In genomic region chr1:177211231-177211630, GRCh38 we compare ENCODE assay signal across 21 cellular contexts. TPM values are rescaled to one million over a fixed set of nuclear protein-coding genes. Genes with fewer than 3 reads are reported as not detected.
"Had no signal": no experiment of that assay in that cellular context is flagged by ENCODE, and none has a peak within 500 bp of the region (broad histone marks: within the 10 kb centered on the region; RNA-seq: fewer than 3 reads in every experiment).

No MANE protein-coding gene starts in this region.

- H3K27ac Mint-ChIP-seq: activated CD4-positive, alpha-beta T cell treated with anti-CD3 and anti-CD28 coated beads for 36 hours; activated CD8-positive, alpha-beta T cell treated with anti-CD3 and anti-CD28 coated beads for 36 hours; natural killer cell had no signal

- H3K36me3 Mint-ChIP-seq: natural killer cell had no signal

- H3K27me3 Mint-ChIP-seq: activated CD4-positive, alpha-beta T cell treated with anti-CD3 and anti-CD28 coated beads for 36 hours; activated CD8-positive, alpha-beta T cell treated with anti-CD3 and anti-CD28 coated beads for 36 hours; central memory CD8-positive, alpha-beta T cell had no signal

- DNase-seq: activated CD4-positive, alpha-beta T cell treated with anti-CD3 and anti-CD28 coated beads for 36 hours; activated CD8-positive, alpha-beta memory T cell treated with anti-CD3 and anti-CD28 coated beads, Interleukin-2, amount 50 U/mL, for 4 hours; activated CD8-positive, alpha-beta T cell treated with anti-CD3 and anti-CD28 coated beads for 36 hours; activated naive CD4-positive, alpha-beta T cell treated with Interleukin-2 at 50 U/mL for 16 hours; cortex of kidney; effector CD8-positive, alpha-beta T cell; hippocampal formation; mammary epithelial cell; mucosa of descending colon; natural killer cell; stimulated activated CD4-positive, alpha-beta T cell treated with anti-CD3 and anti-CD28 coated beads, Interleukin-4, amount 100 ng/mL, for 1 hour; stimulated activated CD8-positive, alpha-beta memory T cell treated with anti-CD3 and anti-CD28 coated beads, Interleukin-4, amount 100 ng/mL, for 48 hours; stimulated activated naive CD8-positive, alpha-beta T cell treated with anti-CD3 and anti-CD28 coated beads, Interleukin-15, Interleukin-2, amounts not matched to agents 100 U/mL and 50 U/mL, for 24 hours; T-helper 1 cell; WERI-Rb-1 had no signal

- H3K4me3 ChIP-seq: gastroesophageal sphincter, mucosa of descending colon, suprapubic skin, upper lobe of left lung had no signal

- H3K4me1 ChIP-seq: suprapubic skin, upper lobe of left lung had no signal

- H3K36me3 ChIP-seq: gastroesophageal sphincter, suprapubic skin, upper lobe of left lung, WERI-Rb-1 had no signal

- H3K9me3 ChIP-seq: gastroesophageal sphincter, mucosa of descending colon, suprapubic skin, upper lobe of left lung had no signal

- H3K27ac ChIP-seq: gastroesophageal sphincter, suprapubic skin, upper lobe of left lung, WERI-Rb-1 had no signal

- H3K9me3 Mint-ChIP-seq: activated CD8-positive, alpha-beta T cell treated with anti-CD3 and anti-CD28 coated beads for 36 hours had no signal

- ATAC-seq: activated CD4-positive, alpha-beta T cell treated with anti-CD3 and anti-CD28 coated beads for 36 hours; activated CD8-positive, alpha-beta T cell treated with anti-CD3 and anti-CD28 coated beads for 36 hours; gastroesophageal sphincter; mucosa of descending colon; natural killer cell; sciatic nerve; stimulated activated naive CD8-positive, alpha-beta T cell treated with anti-CD3 and anti-CD28 coated beads, Interleukin-15, Interleukin-2, amounts not matched to agents 100 U/mL and 50 U/mL, for 24 hours had no signal

- H3K4me1 Mint-ChIP-seq: activated CD4-positive, alpha-beta T cell treated with anti-CD3 and anti-CD28 coated beads for 36 hours; central memory CD8-positive, alpha-beta T cell; natural killer cell had no signal

- H3K4me3 Mint-ChIP-seq: activated CD4-positive, alpha-beta T cell treated with anti-CD3 and anti-CD28 coated beads for 36 hours; activated CD8-positive, alpha-beta T cell treated with anti-CD3 and anti-CD28 coated beads for 36 hours; central memory CD8-positive, alpha-beta T cell; natural killer cell had no signal

- H3K27me3 ChIP-seq: gastroesophageal sphincter, suprapubic skin, upper lobe of left lung had no signal

RNA-seq across cellular contexts. Expression of gene BRINP2, which starts 40.5 kb away (rescaled TPM):
- total RNA-seq: activated CD4-positive, alpha-beta T cell treated with anti-CD3 and anti-CD28 coated beads for 36 hours; activated CD8-positive, alpha-beta T cell treated with anti-CD3 and anti-CD28 coated beads for 36 hours; kidney epithelial cell; mammary epithelial cell; natural killer cell had no signal

RNA-seq across cellular contexts. Expression of gene ASTN1, which starts 46.7 kb away (rescaled TPM):
- total RNA-seq: activated CD4-positive, alpha-beta T cell treated with anti-CD3 and anti-CD28 coated beads for 36 hours; activated CD8-positive, alpha-beta T cell treated with anti-CD3 and anti-CD28 coated beads for 36 hours; natural killer cell had no signal
